In the genomic region with DNA sequence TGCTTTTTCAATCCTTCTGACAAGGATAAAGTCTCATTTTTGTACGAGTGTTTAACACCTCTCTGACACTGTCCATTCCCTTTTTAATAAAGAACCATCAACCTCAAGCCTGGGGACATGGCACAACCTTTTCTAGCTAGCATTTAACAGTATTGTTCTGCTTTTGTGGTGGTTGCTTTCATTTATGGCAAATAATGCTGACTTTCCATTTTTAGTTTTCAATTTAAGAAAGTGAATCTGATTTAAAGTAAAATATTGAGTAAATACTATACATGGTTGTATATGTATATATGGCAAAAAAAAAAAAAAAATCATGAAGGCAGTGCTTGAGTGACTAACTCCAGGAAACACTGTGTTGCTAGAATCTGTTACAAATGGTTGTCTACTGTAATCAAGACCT, we compare ENCODE assay signal across 10 cellular contexts. TPM values are rescaled to one million over a fixed set of nuclear protein-coding genes. Genes with fewer than 3 reads are reported as not detected.
"Had no signal": no experiment of that assay in that cellular context is flagged by ENCODE, and none has a peak within 500 bp of the region (broad histone marks: within the 10 kb centered on the region; RNA-seq: fewer than 3 reads in every experiment).

No MANE protein-coding gene starts in this region.

- H3K36me3 Mint-ChIP-seq: IgD-negative memory B cell had no signal

- H3K9me3 Mint-ChIP-seq: H9, HFFc6, IgD-negative memory B cell had no signal

- H3K4me3 ChIP-seq: GM23248 had no signal

- H2AFZ ChIP-seq: GM23248 had no signal

- DNase-seq: GM23248, GOT3, H9, HCEC 1CT, HFFc6, KG1 had no signal

- H3K27ac Mint-ChIP-seq: H9, HFFc6, IgD-negative memory B cell had no signal

- FAIRE-seq: H54 had no signal

- H3K4me3 Mint-ChIP-seq: H9, HFFc6 had no signal

- H3K27ac ChIP-seq: GM23248, HL-60 had no signal

- H3K9ac ChIP-seq: GM23248 had no signal

RNA-seq across cellular contexts. Expression of a gene that starts 4.2 kb away (rescaled TPM):
- total RNA-seq: GM23248, HFFc6, HT1080 had no signal
